ENCODE assay signal across 1 cellular context in genomic region chr2:190674966-190675650, GRCh38.
TF ChIP-seq lines count a peak whose summit lies in the region.

No MANE protein-coding gene starts in this region.

TF ChIP-seq in HepG2, 621 proteins besides CTCF, POLR2A, EP300 and RAD21 (continued from another document):
- no peak for TF ChIP-seq SKIL (CRISPR knock-in tag; IDR thresholded peaks at IDR 0.05; ENCODE audit: borderline replicate concordance)
- no peak for TF ChIP-seq BCL6 (CRISPR knock-in tag; IDR thresholded peaks at IDR 0.05)
- no peak for TF ChIP-seq LBX2 (CRISPR knock-in tag; IDR thresholded peaks at IDR 0.05; ENCODE audit: borderline replicate concordance)
- no peak for TF ChIP-seq THYN1 (CRISPR knock-in tag; IDR thresholded peaks at IDR 0.05; ENCODE audit: borderline replicate concordance, low read depth)
- TF ChIP-seq ZNF768 (CRISPR knock-in tag; IDR thresholded peaks at IDR 0.05): no peak
